32 cellular contexts compared by ENCODE assay signal in genomic region chr15:85993116-85993515, GRCh38.
"Had no signal": no experiment of that assay in that cellular context is flagged by ENCODE, and none has a peak within 500 bp of the region (broad histone marks: within the 10 kb centered on the region; RNA-seq: fewer than 3 reads in every experiment).

No MANE protein-coding gene starts in this region.

- DNase-seq: activated CD4-positive, alpha-beta memory T cell treated with anti-CD3 and anti-CD28 coated beads for 36 hours; activated CD4-positive, alpha-beta T cell treated with anti-CD3 and anti-CD28 coated beads for 48 hours; activated CD8-positive, alpha-beta memory T cell treated with anti-CD3 and anti-CD28 coated beads, Interleukin-2, amount 50 U/mL, for 4 hours; activated gamma-delta T cell; activated naive CD4-positive, alpha-beta T cell treated with anti-CD3 and anti-CD28 coated beads, Interleukin-2, amount 50 U/mL, for 16 hours; activated T-cell treated with anti-CD3 and anti-CD28 coated beads, Interleukin-2, amount 50 U/mL, for 1 hour; amniotic stem cell; cerebellar nuclear complex; dorsolateral prefrontal cortex; effector memory CD4-positive, alpha-beta T cell; erythroblast; hippocampal formation; kidney; left colon; naive B cell; nephron progenitor cell; retina; stimulated activated CD4-positive, alpha-beta T cell treated with anti-CD3 and anti-CD28 coated beads, Interleukin-2, amount 100 ng/mL, for 24 hours; stimulated activated naive B cell treated with anti-CD40 and anti-IgM and Interleukin-4, amounts not matched to agents 10 μg/mL and 1 μg/mL and 100 μg/mL, for 72 hours; stomach; T-helper 17 cell; T1000; tibial artery; upper lobe of right lung; WERI-Rb-1 had no signal

- H3K27me3 ChIP-seq: breast epithelium, gastroesophageal sphincter, neutrophil, stomach, tibial artery, upper lobe of right lung had no signal

- H3K9me3 ChIP-seq: breast epithelium, gastroesophageal sphincter, neutrophil, tibial artery, upper lobe of right lung had no signal

- H3K4me2 ChIP-seq: smooth muscle cell had no signal

- ATAC-seq: activated CD4-positive, CD25-positive, alpha-beta regulatory T cell treated with anti-CD3 and anti-CD28 coated beads, Interleukin-2, amount 50 U/mL, for 24 hours; gastroesophageal sphincter; left colon; sciatic nerve; stimulated activated naive B cell treated with anti-CD40 and anti-IgM and Interleukin-4, amounts not matched to agents 10 μg/mL and 1 μg/mL and 100 μg/mL, for 72 hours; T-helper 17 cell; upper lobe of right lung had no signal

- H3K4me3 ChIP-seq: breast epithelium, coronary artery, dorsolateral prefrontal cortex, gastroesophageal sphincter, smooth muscle cell, stomach, tibial artery, upper lobe of right lung had no signal

- H3K4me1 ChIP-seq: breast epithelium, gastroesophageal sphincter, stomach, tibial artery, upper lobe of right lung had no signal

- H3K36me3 ChIP-seq: breast epithelium, gastroesophageal sphincter, neutrophil, stomach, tibial artery, upper lobe of right lung, WERI-Rb-1 had no signal

- H3K27ac ChIP-seq: breast epithelium, coronary artery, dorsolateral prefrontal cortex, gastroesophageal sphincter, neutrophil, stomach, tibial artery, upper lobe of right lung, WERI-Rb-1 had no signal
